In genomic region chr18:50967714-50968661, GRCh38 we compare ENCODE assay signal across 1 cellular context.
TF ChIP-seq lines count a peak whose summit lies in the region.

Gene ELAC1 (plus strand): TSS chr18:50968040. CDS start chr18:50974405, 6,365 bp downstream.

TF ChIP-seq in WTC11, 78 proteins besides CTCF, POLR2A, EP300 and RAD21 (continued from another document and continues in another):
- TF ChIP-seq, protein P1, sequence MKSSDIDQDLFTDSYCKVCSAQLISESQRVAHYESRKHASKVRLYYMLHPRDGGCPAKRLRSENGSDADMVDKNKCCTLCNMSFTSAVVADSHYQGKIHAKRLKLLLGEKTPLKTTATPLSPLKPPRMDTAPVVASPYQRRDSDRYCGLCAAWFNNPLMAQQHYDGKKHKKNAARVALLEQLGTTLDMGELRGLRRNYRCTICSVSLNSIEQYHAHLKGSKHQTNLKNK (CRISPR knock-in tag; IDR thresholded peaks at IDR 0.05): no peak
- TF ChIP-seq ATF1 (CRISPR knock-in tag; IDR thresholded peaks at IDR 0.05): no peak
- TF ChIP-seq GABPB1 (CRISPR knock-in tag; IDR thresholded peaks at IDR 0.05): peak; percentile 46; the same call in 1 of the 2 replicates
- no peak for TF ChIP-seq MXD4 (CRISPR knock-in tag; IDR thresholded peaks at IDR 0.05; ENCODE audit: borderline replicate concordance)
- TF ChIP-seq, protein P2, sequence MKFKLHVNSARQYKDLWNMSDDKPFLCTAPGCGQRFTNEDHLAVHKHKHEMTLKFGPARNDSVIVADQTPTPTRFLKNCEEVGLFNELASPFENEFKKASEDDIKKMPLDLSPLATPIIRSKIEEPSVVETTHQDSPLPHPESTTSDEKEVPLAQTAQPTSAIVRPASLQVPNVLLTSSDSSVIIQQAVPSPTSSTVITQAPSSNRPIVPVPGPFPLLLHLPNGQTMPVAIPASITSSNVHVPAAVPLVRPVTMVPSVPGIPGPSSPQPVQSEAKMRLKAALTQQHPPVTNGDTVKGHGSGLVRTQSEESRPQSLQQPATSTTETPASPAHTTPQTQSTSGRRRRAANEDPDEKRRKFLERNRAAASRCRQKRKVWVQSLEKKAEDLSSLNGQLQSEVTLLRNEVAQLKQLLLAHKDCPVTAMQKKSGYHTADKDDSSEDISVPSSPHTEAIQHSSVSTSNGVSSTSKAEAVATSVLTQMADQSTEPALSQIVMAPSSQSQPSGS (CRISPR knock-in tag; IDR thresholded peaks at IDR 0.05; ENCODE audit: borderline replicate concordance, low read depth): no peak
- no peak for TF ChIP-seq ZNF281 (CRISPR knock-in tag; IDR thresholded peaks at IDR 0.05)
- peak; percentile 72; the same call in 1 of the 2 replicates for TF ChIP-seq FOXP1 (CRISPR knock-in tag; IDR thresholded peaks at IDR 0.05; ENCODE audit: borderline replicate concordance)
- TF ChIP-seq, protein P3, sequence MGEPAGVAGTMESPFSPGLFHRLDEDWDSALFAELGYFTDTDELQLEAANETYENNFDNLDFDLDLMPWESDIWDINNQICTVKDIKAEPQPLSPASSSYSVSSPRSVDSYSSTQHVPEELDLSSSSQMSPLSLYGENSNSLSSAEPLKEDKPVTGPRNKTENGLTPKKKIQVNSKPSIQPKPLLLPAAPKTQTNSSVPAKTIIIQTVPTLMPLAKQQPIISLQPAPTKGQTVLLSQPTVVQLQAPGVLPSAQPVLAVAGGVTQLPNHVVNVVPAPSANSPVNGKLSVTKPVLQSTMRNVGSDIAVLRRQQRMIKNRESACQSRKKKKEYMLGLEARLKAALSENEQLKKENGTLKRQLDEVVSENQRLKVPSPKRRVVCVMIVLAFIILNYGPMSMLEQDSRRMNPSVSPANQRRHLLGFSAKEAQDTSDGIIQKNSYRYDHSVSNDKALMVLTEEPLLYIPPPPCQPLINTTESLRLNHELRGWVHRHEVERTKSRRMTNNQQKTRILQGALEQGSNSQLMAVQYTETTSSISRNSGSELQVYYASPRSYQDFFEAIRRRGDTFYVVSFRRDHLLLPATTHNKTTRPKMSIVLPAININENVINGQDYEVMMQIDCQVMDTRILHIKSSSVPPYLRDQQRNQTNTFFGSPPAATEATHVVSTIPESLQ (CRISPR knock-in tag; IDR thresholded peaks at IDR 0.05): no peak
- TF ChIP-seq ZNF512 (CRISPR knock-in tag; IDR thresholded peaks at IDR 0.05; ENCODE audit: borderline replicate concordance): no peak
- TF ChIP-seq TEAD1 (CRISPR knock-in tag; IDR thresholded peaks at IDR 0.05): no peak
- no peak for TF ChIP-seq SOX15 (CRISPR knock-in tag; IDR thresholded peaks at IDR 0.05)
- TF ChIP-seq, protein P4, sequence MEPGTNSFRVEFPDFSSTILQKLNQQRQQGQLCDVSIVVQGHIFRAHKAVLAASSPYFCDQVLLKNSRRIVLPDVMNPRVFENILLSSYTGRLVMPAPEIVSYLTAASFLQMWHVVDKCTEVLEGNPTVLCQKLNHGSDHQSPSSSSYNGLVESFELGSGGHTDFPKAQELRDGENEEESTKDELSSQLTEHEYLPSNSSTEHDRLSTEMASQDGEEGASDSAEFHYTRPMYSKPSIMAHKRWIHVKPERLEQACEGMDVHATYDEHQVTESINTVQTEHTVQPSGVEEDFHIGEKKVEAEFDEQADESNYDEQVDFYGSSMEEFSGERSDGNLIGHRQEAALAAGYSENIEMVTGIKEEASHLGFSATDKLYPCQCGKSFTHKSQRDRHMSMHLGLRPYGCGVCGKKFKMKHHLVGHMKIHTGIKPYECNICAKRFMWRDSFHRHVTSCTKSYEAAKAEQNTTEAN (CRISPR knock-in tag; IDR thresholded peaks at IDR 0.05): 0 out of 2 replicates have a peak, but pooled peaks have one; percentile 55
- TF ChIP-seq ETV6 (CRISPR knock-in tag; IDR thresholded peaks at IDR 0.05): peak; percentile 71; the same call in 1 of the 2 replicates
- TF ChIP-seq RELA (CRISPR knock-in tag; IDR thresholded peaks at IDR 0.05; ENCODE audit: borderline replicate concordance): peak; percentile 45; the same call in 1 of the 2 replicates
- peak; percentile 86 for TF ChIP-seq TP53 (CRISPR knock-in tag; IDR thresholded peaks at IDR 0.05)
- no peak for TF ChIP-seq OVOL2 (CRISPR knock-in tag; IDR thresholded peaks at IDR 0.05; ENCODE audit: borderline replicate concordance)
- TF ChIP-seq ZNF219 (CRISPR knock-in tag; IDR thresholded peaks at IDR 0.05; ENCODE audit: borderline replicate concordance): peak; percentile 16; the same call in 1 of the 2 replicates
- TF ChIP-seq CREB1 (CRISPR knock-in tag; IDR thresholded peaks at IDR 0.05): no peak
- no peak for TF ChIP-seq ZNF532 (CRISPR knock-in tag; IDR thresholded peaks at IDR 0.05; ENCODE audit: borderline replicate concordance)
- TF ChIP-seq, protein P5, sequence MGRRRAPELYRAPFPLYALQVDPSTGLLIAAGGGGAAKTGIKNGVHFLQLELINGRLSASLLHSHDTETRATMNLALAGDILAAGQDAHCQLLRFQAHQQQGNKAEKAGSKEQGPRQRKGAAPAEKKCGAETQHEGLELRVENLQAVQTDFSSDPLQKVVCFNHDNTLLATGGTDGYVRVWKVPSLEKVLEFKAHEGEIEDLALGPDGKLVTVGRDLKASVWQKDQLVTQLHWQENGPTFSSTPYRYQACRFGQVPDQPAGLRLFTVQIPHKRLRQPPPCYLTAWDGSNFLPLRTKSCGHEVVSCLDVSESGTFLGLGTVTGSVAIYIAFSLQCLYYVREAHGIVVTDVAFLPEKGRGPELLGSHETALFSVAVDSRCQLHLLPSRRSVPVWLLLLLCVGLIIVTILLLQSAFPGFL (CRISPR knock-in tag; IDR thresholded peaks at IDR 0.05; ENCODE audit: borderline replicate concordance): no peak
- TF ChIP-seq IRF2 (CRISPR knock-in tag; IDR thresholded peaks at IDR 0.05; ENCODE audit: borderline replicate concordance, low read depth): no peak
- no peak for TF ChIP-seq NR2C2 (CRISPR knock-in tag; IDR thresholded peaks at IDR 0.05)
- no peak for TF ChIP-seq ZNF396 (CRISPR knock-in tag; IDR thresholded peaks at IDR 0.05; ENCODE audit: borderline replicate concordance)
- TF ChIP-seq ESRRA (CRISPR knock-in tag; IDR thresholded peaks at IDR 0.05; ENCODE audit: borderline replicate concordance): peak; percentile 66; the same call in 1 of the 2 replicates
- peak; percentile 59 for TF ChIP-seq ZNF423 (CRISPR knock-in tag; IDR thresholded peaks at IDR 0.05)
- no peak for TF ChIP-seq USF1 (CRISPR knock-in tag; IDR thresholded peaks at IDR 0.05)
- TF ChIP-seq E2F1 (CRISPR knock-in tag; IDR thresholded peaks at IDR 0.05): no peak
- TF ChIP-seq JUN (CRISPR knock-in tag; IDR thresholded peaks at IDR 0.05): peak; percentile 71; the same call in 1 of the 2 replicates
- TF ChIP-seq CBFB (CRISPR knock-in tag; IDR thresholded peaks at IDR 0.05; ENCODE audit: low read depth): peak; percentile 80; the same call in 1 of the 2 replicates
- TF ChIP-seq HMGA2 (CRISPR knock-in tag; IDR thresholded peaks at IDR 0.05): no peak
- TF ChIP-seq SP1 (CRISPR knock-in tag; conservative IDR thresholded peaks at IDR 0.05): peak; percentile 59
- TF ChIP-seq, protein P6, sequence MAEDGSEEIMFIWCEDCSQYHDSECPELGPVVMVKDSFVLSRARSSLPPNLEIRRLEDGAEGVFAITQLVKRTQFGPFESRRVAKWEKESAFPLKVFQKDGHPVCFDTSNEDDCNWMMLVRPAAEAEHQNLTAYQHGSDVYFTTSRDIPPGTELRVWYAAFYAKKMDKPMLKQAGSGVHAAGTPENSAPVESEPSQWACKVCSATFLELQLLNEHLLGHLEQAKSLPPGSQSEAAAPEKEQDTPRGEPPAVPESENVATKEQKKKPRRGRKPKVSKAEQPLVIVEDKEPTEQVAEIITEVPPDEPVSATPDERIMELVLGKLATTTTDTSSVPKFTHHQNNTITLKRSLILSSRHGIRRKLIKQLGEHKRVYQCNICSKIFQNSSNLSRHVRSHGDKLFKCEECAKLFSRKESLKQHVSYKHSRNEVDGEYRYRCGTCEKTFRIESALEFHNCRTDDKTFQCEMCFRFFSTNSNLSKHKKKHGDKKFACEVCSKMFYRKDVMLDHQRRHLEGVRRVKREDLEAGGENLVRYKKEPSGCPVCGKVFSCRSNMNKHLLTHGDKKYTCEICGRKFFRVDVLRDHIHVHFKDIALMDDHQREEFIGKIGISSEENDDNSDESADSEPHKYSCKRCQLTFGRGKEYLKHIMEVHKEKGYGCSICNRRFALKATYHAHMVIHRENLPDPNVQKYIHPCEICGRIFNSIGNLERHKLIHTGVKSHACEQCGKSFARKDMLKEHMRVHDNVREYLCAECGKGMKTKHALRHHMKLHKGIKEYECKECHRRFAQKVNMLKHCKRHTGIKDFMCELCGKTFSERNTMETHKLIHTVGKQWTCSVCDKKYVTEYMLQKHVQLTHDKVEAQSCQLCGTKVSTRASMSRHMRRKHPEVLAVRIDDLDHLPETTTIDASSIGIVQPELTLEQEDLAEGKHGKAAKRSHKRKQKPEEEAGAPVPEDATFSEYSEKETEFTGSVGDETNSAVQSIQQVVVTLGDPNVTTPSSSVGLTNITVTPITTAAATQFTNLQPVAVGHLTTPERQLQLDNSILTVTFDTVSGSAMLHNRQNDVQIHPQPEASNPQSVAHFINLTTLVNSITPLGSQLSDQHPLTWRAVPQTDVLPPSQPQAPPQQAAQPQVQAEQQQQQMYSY (CRISPR knock-in tag; IDR thresholded peaks at IDR 0.05): no peak
- TF ChIP-seq JAZF1 (CRISPR knock-in tag; IDR thresholded peaks at IDR 0.05): no peak
- no peak for TF ChIP-seq RORB (CRISPR knock-in tag; IDR thresholded peaks at IDR 0.05)
